ENCODE assay signal across 25 cellular contexts in genomic region chr17:54971147-54971546, GRCh38. TPM values are rescaled to one million over a fixed set of nuclear protein-coding genes. Genes with fewer than 3 reads are reported as not detected.
DNase-seq lines count a peak whose midpoint lies in the region; ATAC-seq, FAIRE-seq and TF ChIP-seq lines count a peak whose summit lies in the region.
"Had no signal": no experiment of that assay in that cellular context is flagged by ENCODE, and none has a peak within 500 bp of the region (broad histone marks: within the 10 kb centered on the region; RNA-seq: fewer than 3 reads in every experiment).

No MANE protein-coding gene starts in this region.

- no TSS peak for BruUV-seq in HepG2 (replicated peaks; lab: Mats Ljungman, UMichigan)

- TF ChIP-seq EP300 in HepG2 (IDR thresholded peaks at IDR 0.05; ENCODE audit: low read depth in 2 of 2, low read length in 2 of 2) (no peak; a peak in 1 of 4 replicates), HepG2 (CRISPR knock-in tag; IDR thresholded peaks at IDR 0.05; ENCODE audit: borderline replicate concordance) (peak; percentile 14; the same call in 1 of the 2 replicates)

- H3K4me2 ChIP-seq in HepG2 (ENCODE audit: low read depth, low read length), result peak overlapping the region; percentile 91

- H3K9me3 ChIP-seq in HepG2 (ENCODE audit: low read length) (no peaks in the 10 kb centered on the region), right lobe of liver (no peaks in the 10 kb centered on the region), liver (ENCODE audit: control insufficient read depth in 4 of 4, low read length in 3 of 4) (no peaks in the 10 kb centered on the region), Peyer's patch (no peaks in the 10 kb centered on the region)

- H4K20me1 ChIP-seq in HepG2 (ENCODE audit: insufficient read depth, low read length), result peaks cover 5% of the 10 kb centered on the region

- H2AFZ ChIP-seq in HepG2 (ENCODE audit: low read length), result peak overlapping the region; percentile 4

- peaks cover 6% of the 10 kb centered on the region for H3K4me1 Mint-ChIP-seq in stimulated activated memory B cell treated with anti-CD40 and anti-IgM and Interleukin-4, amounts not matched to agents 10 μg/mL and 1 μg/mL and 100 μg/mL, for 72 hours

- TF ChIP-seq CTCF in HepG2 (CRISPR knock-in tag; IDR thresholded peaks at IDR 0.05) (no peak), right lobe of liver (IDR thresholded peaks at IDR 0.05) (no peak), liver (IDR thresholded peaks at IDR 0.05; ENCODE audit: low read depth, low read length, missing input control) (no peak), Peyer's patch (IDR thresholded peaks at IDR 0.05) (no peak)

- H3K27me3 ChIP-seq in HepG2 (ENCODE audit: control insufficient read depth in 1 of 2, insufficient read depth in 2 of 2, low read length in 2 of 2), result no peaks in the 10 kb centered on the region; a peak in 1 of 5 replicates
- no peaks in the 10 kb centered on the region for H3K27me3 ChIP-seq in right lobe of liver
- H3K27me3 ChIP-seq in liver (ENCODE audit: control insufficient read depth in 4 of 4, insufficient read depth in 4 of 4, low read length in 3 of 4), result no peaks in the 10 kb centered on the region
- H3K27me3 ChIP-seq in Peyer's patch, result no peaks in the 10 kb centered on the region

- no peak overlapping the region for H3K27ac Mint-ChIP-seq in stimulated activated memory B cell treated with anti-CD40 and anti-IgM and Interleukin-4, amounts not matched to agents 10 μg/mL and 1 μg/mL and 100 μg/mL, for 72 hours
- H3K27ac Mint-ChIP-seq: B cell had no signal

- TF ChIP-seq RAD21 in HepG2 (CRISPR knock-in tag; IDR thresholded peaks at IDR 0.05) (no peak), liver (IDR thresholded peaks at IDR 0.05) (no peak)

- ATAC-seq in HepG2 (no peak), right lobe of liver (no peak), HG03135 (IDR thresholded peaks at IDR 0.05; ENCODE audit: unreplicated experiment) (no peak)
- no peak for ATAC-seq in stimulated activated memory B cell treated with anti-CD40 and anti-IgM and Interleukin-4, amounts not matched to agents 10 μg/mL and 1 μg/mL and 100 μg/mL, for 72 hours
- ATAC-seq: SK-N-SH treated with all-trans-retinoic acid at 6 μM for 48 hours had no signal

- TF ChIP-seq POLR2A in HepG2 (IDR thresholded peaks at IDR 0.05; ENCODE audit: insufficient read depth in 1 of 2, low read depth in 2 of 2, low read length in 2 of 2), result no peak
- TF ChIP-seq POLR2A in right lobe of liver (IDR thresholded peaks at IDR 0.05), result no peak
- TF ChIP-seq POLR2A in Peyer's patch (IDR thresholded peaks at IDR 0.05), result no peak

- intact Hi-C loops in HepG2 (cut with micrococcal nuclease; ENCODE audit: unreplicated experiment) (no loop called here), right lobe of liver (cut with DNase I) (no loop called here)

- peaks cover 96% of the 10 kb centered on the region for H3K79me2 ChIP-seq in HepG2 (ENCODE audit: insufficient read depth, low read length)

- no peaks in the 10 kb centered on the region for H3K9me3 Mint-ChIP-seq in stimulated activated memory B cell treated with anti-CD40 and anti-IgM and Interleukin-4, amounts not matched to agents 10 μg/mL and 1 μg/mL and 100 μg/mL, for 72 hours
- H3K9me3 Mint-ChIP-seq: IgD-negative memory B cell had no signal

- peak overlapping the region; percentile 92; the same call in 1 of the 2 replicates for H3K9ac ChIP-seq in HepG2 (ENCODE audit: insufficient read depth, low read depth, low read length)
- no peak overlapping the region for H3K9ac ChIP-seq in liver (ENCODE audit: low read depth in 1 of 2, low read length in 2 of 2)

- POLR2A ChIA-PET in HepG2 (lab: Yijun Ruan, JAX), result interaction anchor here (1.1 to 1.5 kb wide), 2 partner anchors 314 to 780 kb away, joined by 4 read pairs; no protein-coding TSS in a partner anchor

- peak; percentile 75 for FAIRE-seq in HepG2 (lab: Jason Lieb, UNC)
- FAIRE-seq: G401.6, H1 had no signal

- H3K36me3 Mint-ChIP-seq in stimulated activated memory B cell treated with anti-CD40 and anti-IgM and Interleukin-4, amounts not matched to agents 10 μg/mL and 1 μg/mL and 100 μg/mL, for 72 hours, result no peaks in the 10 kb centered on the region
- H3K36me3 Mint-ChIP-seq: IgD-negative memory B cell had no signal

- DNase-seq in HepG2 (ENCODE audit: low spot score) (peak; percentile 73), right lobe of liver (no peak), NCI-H69 (lab: John Stamatoyannopoulos, UW) (peak; percentile 5), Peyer's patch (no peak), NCI-H510A (lab: John Stamatoyannopoulos, UW) (no peak)
- DNase-seq: COR-L47, Karpas-422, MM.1S, NCI-H1092, NCI-H1436 treated with DMSO at 0.1 percent for 48 hours, NCI-H2029 treated with DMSO at 0.1 percent for 48 hours, NCI-H2171 treated with DMSO at 0.1 percent for 48 hours, NCI-H82, OCI-M1, RPMI8226, SIG-M5 had no signal

- no peak overlapping the region for H3K4me3 Mint-ChIP-seq in stimulated activated memory B cell treated with anti-CD40 and anti-IgM and Interleukin-4, amounts not matched to agents 10 μg/mL and 1 μg/mL and 100 μg/mL, for 72 hours
- H3K4me3 Mint-ChIP-seq: B cell had no signal

- peak overlapping the region; percentile 82 for H3K27ac ChIP-seq in HepG2 (ENCODE audit: extremely low read length, insufficient read depth, low read length)
- H3K27ac ChIP-seq in right lobe of liver, result no peak overlapping the region
- no peak overlapping the region for H3K27ac ChIP-seq in liver (ENCODE audit: low read depth in 1 of 2, low read length in 2 of 2)
- no peak overlapping the region for H3K27ac ChIP-seq in Peyer's patch
- H3K27ac ChIP-seq: 22Rv1 had no signal

- H3K4me1 ChIP-seq in HepG2 (ENCODE audit: insufficient read depth, low read length) (peaks cover 59% of the 10 kb centered on the region), right lobe of liver (peaks cover 0 to 30% (median 0%) of the 10 kb centered on the region in 4 donors), liver (ENCODE audit: control insufficient read depth in 4 of 4, insufficient read depth in 4 of 4, low read length in 3 of 4) (peaks cover 2 to 23% (median 16%) of the 10 kb centered on the region in 4 donors), Peyer's patch (peaks cover 0 to 28% (median 2%) of the 10 kb centered on the region in 4 donors)

- in situ Hi-C loops in HepG2 (cut with HindIII; ENCODE audit: extremely low pct_ligation_motif_present, low pct_unique_long_range_greater_than_20kb), result no loop called here

- H3K4me3 ChIP-seq in HepG2 (replicated peaks in 1 of 3; ENCODE audit: insufficient read depth in 1 of 3, low read depth in 2 of 3, low read length in 3 of 3) (peak overlapping the region in 2 of 3 experiments; percentile 93 to 99; a peak in 2 of 6 replicates), right lobe of liver (no peak overlapping the region), liver (ENCODE audit: low read depth in 1 of 3, low read length in 3 of 3) (no peak overlapping the region), Peyer's patch (no peak overlapping the region)

- H3K27me3 Mint-ChIP-seq in stimulated activated memory B cell treated with anti-CD40 and anti-IgM and Interleukin-4, amounts not matched to agents 10 μg/mL and 1 μg/mL and 100 μg/mL, for 72 hours, result no peaks in the 10 kb centered on the region
- H3K27me3 Mint-ChIP-seq: B cell, IgD-negative memory B cell had no signal

- H3K36me3 ChIP-seq in HepG2 (replicated peaks in 1 of 2; ENCODE audit: control insufficient read depth in 1 of 2, insufficient read depth in 2 of 2, low read length in 2 of 2) (peaks cover 0 to 1% of the 10 kb centered on the region in 2 experiments; a peak in 1 of 5 replicates), right lobe of liver (no peaks in the 10 kb centered on the region), liver (ENCODE audit: control insufficient read depth in 4 of 4, insufficient read depth in 3 of 4, low read depth in 1 of 4, low read length in 3 of 4) (no peaks in the 10 kb centered on the region), Peyer's patch (no peaks in the 10 kb centered on the region)

- CTCF ChIA-PET in HepG2 (lab: Yijun Ruan, JAX; ENCODE audit: low intra/inter-chr PET ratio, low total read pairs), result no interaction called here

RNA-seq across cellular contexts. Expression of gene STXBP4, which starts 2.6 kb away (rescaled TPM):
- total RNA-seq in HepG2 (2016; rRNA removed; fragmentation: Illumina TruSeq; extraction: Trizol), result 36.1 and 53.9 TPM in 2 replicates
- 18.6 and 19.4 TPM in 2 replicates for total RNA-seq in HepG2 (2016; cell fraction: cytosol; rRNA removed; fragmentation: Illumina TruSeq; extraction: Trizol; ENCODE audit: low read depth)
- 30.7 and 52.2 TPM in 2 replicates for total RNA-seq in HepG2 (2016; cell fraction: insoluble cytoplasmic fraction; rRNA removed; fragmentation: Illumina TruSeq; extraction: Trizol)
- 6.0 and 11.4 TPM in 2 replicates for total RNA-seq in HepG2 (2016; cell fraction: membrane; rRNA removed; fragmentation: Illumina TruSeq; extraction: Trizol)
- 93.2 and 99.9 TPM in 2 replicates for total RNA-seq in HepG2 (2016; cell fraction: nucleus; rRNA removed; fragmentation: Illumina TruSeq; extraction: Trizol)
- 8.4 and 8.5 TPM in 2 replicates for polyA plus RNA-seq in HepG2 (2011; rRNA removed)
- polyA plus RNA-seq in HepG2 (2011; cell fraction: cytosol; rRNA removed), result 3.6 and 5.7 TPM in 2 replicates
- 8.6 and 11.5 TPM in 2 replicates for polyA plus RNA-seq in HepG2 (2011; cell fraction: nucleus; rRNA removed)
- polyA plus RNA-seq in HepG2 (2012), result 7.0 and 7.5 TPM in 2 replicates
- 0.35 and 0.42 TPM in 2 replicates for polyA plus RNA-seq in HepG2 (2016; cell fraction: cytosol; fragmentation: Illumina TruSeq; extraction: Trizol; ENCODE audit: low read depth)
- polyA plus RNA-seq in HepG2 (2016; cell fraction: insoluble cytoplasmic fraction; fragmentation: Illumina TruSeq; extraction: Trizol; ENCODE audit: low read depth), result 16.7 and 19.2 TPM in 2 replicates
- 1.00 and 1.6 TPM in 2 replicates for polyA plus RNA-seq in HepG2 (2016; cell fraction: membrane; fragmentation: Illumina TruSeq; extraction: Trizol; ENCODE audit: low read depth)
- 15.2 and 16.2 TPM in 2 replicates for polyA plus RNA-seq in HepG2 (2016; cell fraction: nucleus; fragmentation: Illumina TruSeq; extraction: Trizol; ENCODE audit: insufficient read depth, low read depth)
- polyA minus RNA-seq in HepG2 (2011; rRNA and poly(A)+ RNA removed; ENCODE audit: low replicate concordance), result 9.0 and 15.1 TPM in 2 replicates
- polyA minus RNA-seq in HepG2 (2011; cell fraction: cytosol; rRNA and poly(A)+ RNA removed), result 9.1 and 15.6 TPM in 2 replicates
- polyA minus RNA-seq in HepG2 (2011; cell fraction: nucleus; rRNA and poly(A)+ RNA removed), result 137 and 167 TPM in 2 replicates
- total RNA-seq in right lobe of liver, result 10 to 100 TPM in 1 of 6 experiments, 1 to 10 TPM in 5; 2.2 to 14.8 (median 3.7) TPM
- 10 to 100 TPM in 1 of 2 donors, 1 to 10 TPM in 1; 4.2 to 12.6 TPM for total RNA-seq in liver
- polyA plus RNA-seq in liver, result 1 to 10 TPM; 1.5 to 2.8 TPM
- total RNA-seq in Peyer's patch, result 10 to 100 TPM in 3 of 4 donors, 1 to 10 TPM in 1; 8.0 to 57.6 (median 18.8) TPM

RNA-seq across cellular contexts. Expression of gene COX11, which starts 2.7 kb away (rescaled TPM):
- total RNA-seq in HepG2 (2016; rRNA removed; fragmentation: Illumina TruSeq; extraction: Trizol) (203 and 230 TPM in 2 replicates), right lobe of liver (10 to 100 TPM; 20.4 to 29.1 (median 24.8) TPM), liver (10 to 100 TPM; 29.0 to 46.7 TPM), Peyer's patch (10 to 100 TPM; 42.1 to 90.1 (median 48.4) TPM)
- 50.2 and 64.8 TPM in 2 replicates for total RNA-seq in HepG2 (2016; cell fraction: cytosol; rRNA removed; fragmentation: Illumina TruSeq; extraction: Trizol; ENCODE audit: low read depth)
- total RNA-seq in HepG2 (2016; cell fraction: insoluble cytoplasmic fraction; rRNA removed; fragmentation: Illumina TruSeq; extraction: Trizol), result 202 and 240 TPM in 2 replicates
- total RNA-seq in HepG2 (2016; cell fraction: membrane; rRNA removed; fragmentation: Illumina TruSeq; extraction: Trizol), result 121 and 122 TPM in 2 replicates
- 110 and 134 TPM in 2 replicates for total RNA-seq in HepG2 (2016; cell fraction: nucleus; rRNA removed; fragmentation: Illumina TruSeq; extraction: Trizol)
- polyA plus RNA-seq in HepG2 (2011; rRNA removed) (90.1 and 103 TPM in 2 replicates), liver (10 to 100 TPM; 33.1 to 37.1 TPM)
- 87.8 and 109 TPM in 2 replicates for polyA plus RNA-seq in HepG2 (2011; cell fraction: cytosol; rRNA removed)
- 117 and 121 TPM in 2 replicates for polyA plus RNA-seq in HepG2 (2011; cell fraction: nucleus; rRNA removed)
- polyA plus RNA-seq in HepG2 (2012), result 62.9 and 86.3 TPM in 2 replicates
- polyA plus RNA-seq in HepG2 (2016; cell fraction: cytosol; fragmentation: Illumina TruSeq; extraction: Trizol; ENCODE audit: low read depth), result 51.3 and 56.0 TPM in 2 replicates
- 176 and 195 TPM in 2 replicates for polyA plus RNA-seq in HepG2 (2016; cell fraction: insoluble cytoplasmic fraction; fragmentation: Illumina TruSeq; extraction: Trizol; ENCODE audit: low read depth)
- polyA plus RNA-seq in HepG2 (2016; cell fraction: membrane; fragmentation: Illumina TruSeq; extraction: Trizol; ENCODE audit: low read depth), result 85.6 and 91.5 TPM in 2 replicates
- polyA plus RNA-seq in HepG2 (2016; cell fraction: nucleus; fragmentation: Illumina TruSeq; extraction: Trizol; ENCODE audit: insufficient read depth, low read depth), result 144 and 146 TPM in 2 replicates
- polyA minus RNA-seq in HepG2 (2011; rRNA and poly(A)+ RNA removed; ENCODE audit: low replicate concordance), result 37.9 and 79.9 TPM in 2 replicates
- 77.2 and 82.7 TPM in 2 replicates for polyA minus RNA-seq in HepG2 (2011; cell fraction: cytosol; rRNA and poly(A)+ RNA removed)
- polyA minus RNA-seq in HepG2 (2011; cell fraction: nucleus; rRNA and poly(A)+ RNA removed), result 96.0 and 104 TPM in 2 replicates

Comparison
In these comparisons a context has a peak if more than half of its experiments do, and no peak if none do; other contexts are left out.
1. DNase-seq: peak in HepG2 (single experiment) and NCI-H69 (single experiment); none in right lobe of liver (0 of 3), Peyer's patch (0 of 3) and NCI-H510A (single experiment).
2. H3K4me3 ChIP-seq: peak in HepG2 (2 of 3); none in right lobe of liver (0 of 3), liver (0 of 3) and Peyer's patch (0 of 4).